33 cellular contexts compared by ENCODE assay signal in genomic region chr3:35549690-35550089, GRCh38.
DNase-seq lines count a peak whose midpoint lies in the region; ATAC-seq, FAIRE-seq and TF ChIP-seq lines count a peak whose summit lies in the region.
"Had no signal": no experiment of that assay in that cellular context is flagged by ENCODE, and none has a peak within 500 bp of the region (broad histone marks: within the 10 kb centered on the region; RNA-seq: fewer than 3 reads in every experiment).

No MANE protein-coding gene starts in this region.

- H3K4me1 ChIP-seq in kidney (ENCODE audit: control insufficient read depth in 1 of 2, insufficient read depth in 1 of 2, low read depth in 1 of 2, low read length in 2 of 2), result no peaks in the 10 kb centered on the region
- H3K4me1 ChIP-seq: colonic mucosa, neural progenitor cell, parathyroid adenoma, Peyer's patch, right lobe of liver, spleen had no signal

- H3K4me3 Mint-ChIP-seq in activated CD8-positive, alpha-beta T cell treated with anti-CD3 and anti-CD28 coated beads, Interleukin-2, amount 10 ng/mL, durations not matched to agents 7 days and 5 days, result no peak overlapping the region
- H3K4me3 Mint-ChIP-seq: activated CD4-positive, alpha-beta memory T cell treated with anti-CD3 and anti-CD28 coated beads for 36 hours; activated T-helper 17 cell treated with anti-CD3 and anti-CD28 coated beads, Interleukin-2, amount 50 U/mL, for 72 hours; neural progenitor cell; stimulated activated naive CD8-positive, alpha-beta T cell treated with anti-CD3 and anti-CD28 coated beads, Interleukin-15, Interleukin-2, amounts not matched to agents 100 ng/mL and 50 ng/mL, for 24 hours; T-helper 2 cell treated with Interferon-gamma antibody and Interleukin-4, amounts not matched to agents 5 μg/mL and 100 μg/mL, for 36 hours had no signal

- no peak for FAIRE-seq in kidney (lab: Jason Lieb, UNC)

- ATAC-seq in left ventricle myocardium superior, result no peak
- no peak for ATAC-seq in activated CD8-positive, alpha-beta T cell treated with anti-CD3 and anti-CD28 coated beads, Interleukin-2, amount 10 ng/mL, durations not matched to agents 7 days and 5 days
- ATAC-seq: activated T-helper 17 cell treated with anti-CD3 and anti-CD28 coated beads, Interleukin-2, amount 50 U/mL, for 72 hours; right lobe of liver had no signal

- H3K4me1 Mint-ChIP-seq in activated CD8-positive, alpha-beta T cell treated with anti-CD3 and anti-CD28 coated beads, Interleukin-2, amount 10 ng/mL, durations not matched to agents 7 days and 5 days (ENCODE audit: low read depth), result no peaks in the 10 kb centered on the region
- H3K4me1 Mint-ChIP-seq: activated T-helper 17 cell treated with anti-CD3 and anti-CD28 coated beads, Interleukin-2, amount 50 U/mL, for 72 hours; neural progenitor cell had no signal

- H3K27ac Mint-ChIP-seq in activated CD8-positive, alpha-beta T cell treated with anti-CD3 and anti-CD28 coated beads, Interleukin-2, amount 10 ng/mL, durations not matched to agents 7 days and 5 days, result no peak overlapping the region
- H3K27ac Mint-ChIP-seq: activated CD4-positive, alpha-beta memory T cell treated with anti-CD3 and anti-CD28 coated beads for 36 hours; activated T-helper 17 cell treated with anti-CD3 and anti-CD28 coated beads, Interleukin-2, amount 50 U/mL, for 72 hours; neural progenitor cell; stimulated activated naive CD8-positive, alpha-beta T cell treated with anti-CD3 and anti-CD28 coated beads, Interleukin-15, Interleukin-2, amounts not matched to agents 100 ng/mL and 50 ng/mL, for 24 hours; T-helper 2 cell treated with Interferon-gamma antibody and Interleukin-4, amounts not matched to agents 5 μg/mL and 100 μg/mL, for 36 hours had no signal

- intact Hi-C loops in left ventricle myocardium superior (cut with micrococcal nuclease), result no loop called here
- intact Hi-C loops in cardiac septum (cut with DNase I), result no loop called here
- intact Hi-C loops in kidney (cut with DNase I), result no loop called here

- H3K9me3 ChIP-seq in kidney (ENCODE audit: control insufficient read depth in 1 of 2, low read length in 2 of 2), result no peaks in the 10 kb centered on the region
- H3K9me3 ChIP-seq: colonic mucosa, Peyer's patch, right lobe of liver, spleen had no signal

- POLR2A ChIA-PET in activated CD8-positive, alpha-beta T cell treated with anti-CD3 and anti-CD28 coated beads, Interleukin-2, amount 10 ng/mL, durations not matched to agents 7 days and 5 days (lab: Charles Lee), result no interaction called here

- peak; percentile 33 for DNase-seq in left ventricle myocardium superior
- DNase-seq in cardiac septum (ENCODE audit: low spot score), result no peak
- DNase-seq in astrocyte of the hippocampus (ENCODE audit: low read depth, low spot score), result peak; percentile 42
- peak; percentile 51 for DNase-seq in kidney
- DNase-seq in activated CD8-positive, alpha-beta memory T cell treated with anti-CD3 and anti-CD28 coated beads for 24 hours, result no peak
- no peak for DNase-seq in activated CD8-positive, alpha-beta T cell treated with anti-CD3 and anti-CD28 coated beads, Interleukin-2, amount 10 ng/mL, durations not matched to agents 7 days and 5 days
- DNase-seq in NCI-H1930 (lab: John Stamatoyannopoulos, UW), result no peak
- DNase-seq: activated CD4-positive, alpha-beta memory T cell treated with anti-CD3 and anti-CD28 coated beads for 36 hours; activated CD4-positive, CD25-positive, alpha-beta regulatory T cell treated with anti-CD3 and anti-CD28 coated beads, Interleukin-2, amount 50 U/mL, for 72 hours; activated naive CD4-positive, alpha-beta T cell treated with anti-CD3 and anti-CD28 coated beads, Interleukin-2, amount 50 U/mL, for 16 hours; brain microvascular endothelial cell; C1 segment of cervical spinal cord; colonic mucosa; COR-L47; effector CD4-positive, alpha-beta T cell; GDM1; glutamatergic neuron; HCEC 1CT; KG1; MM.1S; NCI-H1436; NCI-H526; Peyer's patch; right lobe of liver; SIG-M5; spleen; stimulated activated CD4-positive, alpha-beta T cell treated with anti-CD3 and anti-CD28 coated beads, Interleukin-2, amount 100 ng/mL, for 24 hours; stimulated activated CD8-positive, alpha-beta memory T cell treated with anti-CD3 and anti-CD28 coated beads, Interleukin-4, amount 100 ng/mL, for 48 hours had no signal

- H3K9me3 Mint-ChIP-seq in activated CD8-positive, alpha-beta T cell treated with anti-CD3 and anti-CD28 coated beads, Interleukin-2, amount 10 ng/mL, durations not matched to agents 7 days and 5 days (ENCODE audit: insufficient read depth), result no peaks in the 10 kb centered on the region
- H3K9me3 Mint-ChIP-seq: neural progenitor cell; T-helper 2 cell treated with Interferon-gamma antibody and Interleukin-4, amounts not matched to agents 5 μg/mL and 100 μg/mL, for 36 hours had no signal

- H3K27me3 Mint-ChIP-seq in activated CD8-positive, alpha-beta T cell treated with anti-CD3 and anti-CD28 coated beads, Interleukin-2, amount 10 ng/mL, durations not matched to agents 7 days and 5 days (ENCODE audit: low read depth), result no peaks in the 10 kb centered on the region
- H3K27me3 Mint-ChIP-seq: activated CD4-positive, alpha-beta memory T cell treated with anti-CD3 and anti-CD28 coated beads for 36 hours; activated T-helper 17 cell treated with anti-CD3 and anti-CD28 coated beads, Interleukin-2, amount 50 U/mL, for 72 hours; stimulated activated naive CD8-positive, alpha-beta T cell treated with anti-CD3 and anti-CD28 coated beads, Interleukin-15, Interleukin-2, amounts not matched to agents 100 ng/mL and 50 ng/mL, for 24 hours had no signal

- H3K36me3 ChIP-seq in kidney (ENCODE audit: control insufficient read depth in 1 of 2, insufficient read depth in 2 of 2, low read length in 2 of 2), result no peaks in the 10 kb centered on the region
- H3K36me3 ChIP-seq: brain microvascular endothelial cell, colonic mucosa, neural progenitor cell, Peyer's patch, right lobe of liver, spleen had no signal

- CTCF ChIA-PET in activated CD8-positive, alpha-beta T cell treated with anti-CD3 and anti-CD28 coated beads, Interleukin-2, amount 10 ng/mL, durations not matched to agents 7 days and 5 days (lab: Charles Lee), result no interaction called here

- TF ChIP-seq CTCF in kidney (IDR thresholded peaks at IDR 0.05; ENCODE audit: borderline replicate concordance, extremely low read depth, insufficient read depth), result no peak

- no peak overlapping the region for H3K9ac ChIP-seq in kidney (ENCODE audit: low read length in 2 of 2)
- H3K9ac ChIP-seq: neural progenitor cell, parathyroid adenoma had no signal

- H3K27ac ChIP-seq in kidney (ENCODE audit: low read depth in 2 of 2, low read length in 2 of 2), result no peak overlapping the region
- H3K27ac ChIP-seq: brain microvascular endothelial cell, colonic mucosa, neural progenitor cell, parathyroid adenoma, Peyer's patch, right lobe of liver, spleen had no signal

- no peaks in the 10 kb centered on the region for H3K36me3 Mint-ChIP-seq in activated CD8-positive, alpha-beta T cell treated with anti-CD3 and anti-CD28 coated beads, Interleukin-2, amount 10 ng/mL, durations not matched to agents 7 days and 5 days (ENCODE audit: low read depth)
- H3K36me3 Mint-ChIP-seq: activated CD4-positive, alpha-beta memory T cell treated with anti-CD3 and anti-CD28 coated beads for 36 hours; neural progenitor cell had no signal

- H3K4me3 ChIP-seq in kidney (ENCODE audit: low read length in 2 of 2), result no peak overlapping the region
- H3K4me3 ChIP-seq: colonic mucosa, neural progenitor cell, Peyer's patch, right lobe of liver, spleen had no signal

Comparison
In these comparisons a context has a peak if more than half of its experiments do, and no peak if none do; other contexts are left out.
1. DNase-seq: peak in left ventricle myocardium superior (single experiment), astrocyte of the hippocampus (single experiment) and kidney (single experiment); none in cardiac septum (single experiment), activated CD8-positive, alpha-beta memory T cell treated with anti-CD3 and anti-CD28 coated beads for 24 hours (single experiment), activated CD8-positive, alpha-beta T cell treated with anti-CD3 and anti-CD28 coated beads, Interleukin-2, amount 10 ng/mL, durations not matched to agents 7 days and 5 days (single experiment) and NCI-H1930 (0 of 2).